Comparison of ENCODE assay signal across 1 cellular context in genomic region chr6:145798530-145798929, GRCh38.
TF ChIP-seq lines count a peak whose summit lies in the region.

No MANE protein-coding gene starts in this region.

TF ChIP-seq in IMR-90, 13 proteins besides CTCF, POLR2A, EP300 and RAD21:
- no peak for TF ChIP-seq SMC3 (IDR thresholded peaks at IDR 0.05; ENCODE audit: low read depth, low read length)
- TF ChIP-seq MXI1 (IDR thresholded peaks at IDR 0.05; ENCODE audit: borderline replicate concordance, low read depth, low read length) = no peak
- no peak for TF ChIP-seq NFE2L2 (IDR thresholded peaks at IDR 0.05; ENCODE audit: low read depth, low read length)
- no peak for TF ChIP-seq BHLHE40 (IDR thresholded peaks at IDR 0.05; ENCODE audit: low read depth, low read length)
- no peak for TF ChIP-seq USF2 (IDR thresholded peaks at IDR 0.05; ENCODE audit: low read depth, low read length)
- TF ChIP-seq ELK1 (IDR thresholded peaks at IDR 0.05; ENCODE audit: borderline replicate concordance, low read depth, low read length) = no peak
- TF ChIP-seq RFX5 (IDR thresholded peaks at IDR 0.05; ENCODE audit: low read depth, low read length) = no peak
- TF ChIP-seq CEBPB (IDR thresholded peaks at IDR 0.05; ENCODE audit: low read depth, low read length) = no peak
- no peak for TF ChIP-seq FOS (IDR thresholded peaks at IDR 0.05; ENCODE audit: low read depth, low read length)
- no peak for TF ChIP-seq MAFK (IDR thresholded peaks at IDR 0.05; ENCODE audit: low read depth, low read length)
